In genomic region chr3:158152186-158152585, GRCh38 we compare ENCODE assay signal across 13 cellular contexts. TPM values are rescaled to one million over a fixed set of nuclear protein-coding genes. Genes with fewer than 3 reads are reported as not detected.
DNase-seq lines count a peak whose midpoint lies in the region; ATAC-seq, FAIRE-seq and TF ChIP-seq lines count a peak whose summit lies in the region.
"Had no signal": no experiment of that assay in that cellular context is flagged by ENCODE, and none has a peak within 500 bp of the region (broad histone marks: within the 10 kb centered on the region; RNA-seq: fewer than 3 reads in every experiment).

No MANE protein-coding gene starts in this region.

- H3K9ac ChIP-seq in astrocyte (ENCODE audit: low read length): no peak overlapping the region
- no peak overlapping the region for H3K9ac ChIP-seq in colonic mucosa (ENCODE audit: low read depth in 2 of 2, low read length in 2 of 2)

- TF ChIP-seq POLR2A in breast epithelium (IDR thresholded peaks at IDR 0.05): no peak

- no peaks in the 10 kb centered on the region for H4K20me1 ChIP-seq in astrocyte (ENCODE audit: insufficient read depth, low read length)

- no TSS peak for BruUV-seq in MCF 10A (replicated peaks; lab: Mats Ljungman, UMichigan)

- no peaks in the 10 kb centered on the region for H3K9me3 Mint-ChIP-seq in MCF 10A (ENCODE audit: unreplicated experiment)
- H3K9me3 Mint-ChIP-seq in astrocyte (ENCODE audit: unreplicated experiment): peaks cover 12% of the 10 kb centered on the region
- peaks cover 0 to 6% of the 10 kb centered on the region in 2 donors for H3K9me3 Mint-ChIP-seq in stimulated activated naive CD8-positive, alpha-beta T cell treated with anti-CD3 and anti-CD28 coated beads, Interleukin-15, amount 100 ng/mL, for 72 hours

- intact Hi-C loops in MCF 10A (cut with micrococcal nuclease): no loop called here
- intact Hi-C loops in breast epithelium (cut with DNase I; ENCODE audit: low total_unique reads): no loop called here
- intact Hi-C loops in colonic mucosa (cut with DNase I): no loop called here

- H3K27ac Mint-ChIP-seq in MCF 10A (ENCODE audit: low read depth, unreplicated experiment) (no peak overlapping the region), astrocyte (ENCODE audit: unreplicated experiment) (no peak overlapping the region)
- no peak overlapping the region for H3K27ac Mint-ChIP-seq in stimulated activated naive CD8-positive, alpha-beta T cell treated with anti-CD3 and anti-CD28 coated beads, Interleukin-15, amount 100 ng/mL, for 72 hours

- H3K36me3 ChIP-seq in breast epithelium (no peaks in the 10 kb centered on the region), astrocyte (ENCODE audit: insufficient read depth, low read length) (no peaks in the 10 kb centered on the region), SJCRH30 (no peaks in the 10 kb centered on the region), colonic mucosa (no peaks in the 10 kb centered on the region)
- H3K36me3 ChIP-seq: upper lobe of left lung had no signal

- FAIRE-seq in astrocyte (lab: Jason Lieb, UNC): peak; percentile 9

- ATAC-seq in HG02973 (IDR thresholded peaks at IDR 0.05; ENCODE audit: unreplicated experiment): peak; percentile 74
- peak; percentile 84 for ATAC-seq in stimulated activated naive CD8-positive, alpha-beta T cell treated with anti-CD3 and anti-CD28 coated beads, Interleukin-15, amount 100 ng/mL, for 72 hours
- ATAC-seq: esophagus mucosa had no signal

- H3K9me3 ChIP-seq in breast epithelium (no peaks in the 10 kb centered on the region), astrocyte (ENCODE audit: insufficient read depth, low read depth, low read length) (no peaks in the 10 kb centered on the region), SJCRH30 (replicated peaks) (no peaks in the 10 kb centered on the region), colonic mucosa (no peaks in the 10 kb centered on the region)
- H3K9me3 ChIP-seq: BE2C, upper lobe of left lung had no signal

- H3K4me1 Mint-ChIP-seq in MCF 10A (ENCODE audit: insufficient read depth, unreplicated experiment) (peaks cover 7% of the 10 kb centered on the region), astrocyte (ENCODE audit: low read depth, unreplicated experiment) (peaks cover 7% of the 10 kb centered on the region)
- H3K4me1 Mint-ChIP-seq in stimulated activated naive CD8-positive, alpha-beta T cell treated with anti-CD3 and anti-CD28 coated beads, Interleukin-15, amount 100 ng/mL, for 72 hours: peaks cover 6% of the 10 kb centered on the region

- H3K36me3 Mint-ChIP-seq in MCF 10A (ENCODE audit: insufficient read depth, unreplicated experiment) (peaks cover 3% of the 10 kb centered on the region), astrocyte (ENCODE audit: low read depth, unreplicated experiment) (peaks cover 11% of the 10 kb centered on the region)

- CTCF ChIA-PET in MCF 10A (lab: Yijun Ruan, JAX): interaction anchor here (0.6 to 1.4 kb wide), 3 partner anchors 13 to 534 kb away, joined by 3 to 4 read pairs (median 3); no protein-coding TSS in a partner anchor

- H3K4me1 ChIP-seq in breast epithelium (no peaks in the 10 kb centered on the region), astrocyte (ENCODE audit: insufficient read depth, low read length) (no peaks in the 10 kb centered on the region), SJCRH30 (no peaks in the 10 kb centered on the region), colonic mucosa (no peaks in the 10 kb centered on the region)
- H3K4me1 ChIP-seq: upper lobe of left lung had no signal

- H3K4me3 Mint-ChIP-seq in MCF 10A (ENCODE audit: unreplicated experiment) (no peak overlapping the region), astrocyte (ENCODE audit: unreplicated experiment) (no peak overlapping the region)
- H3K4me3 Mint-ChIP-seq in stimulated activated naive CD8-positive, alpha-beta T cell treated with anti-CD3 and anti-CD28 coated beads, Interleukin-15, amount 100 ng/mL, for 72 hours: no peak overlapping the region

- H3K4me2 ChIP-seq in astrocyte (ENCODE audit: low read length): no peak overlapping the region

- no peaks in the 10 kb centered on the region for H3K79me2 ChIP-seq in astrocyte (ENCODE audit: insufficient read depth, low read length)

- H3K27ac ChIP-seq in breast epithelium (no peak overlapping the region), astrocyte (ENCODE audit: low read depth, low read length) (no peak overlapping the region), SJCRH30 (no peak overlapping the region), colonic mucosa (no peak overlapping the region)
- H3K27ac ChIP-seq: upper lobe of left lung had no signal

- POLR2A ChIA-PET in MCF 10A (lab: Yijun Ruan, JAX): interaction anchor here (0.6 to 1.3 kb wide), 6 partner anchors 8 to 52 kb away, joined by 3 to 6 read pairs (median 3); partner anchors contain the start of genes RSRC1 and SHOX2

- H2AFZ ChIP-seq in astrocyte (ENCODE audit: low read depth, low read length): no peak overlapping the region

- H3K4me3 ChIP-seq in breast epithelium (no peak overlapping the region), astrocyte (ENCODE audit: insufficient read depth, low read depth, low read length) (no peak overlapping the region), SJCRH30 (no peak overlapping the region), colonic mucosa (no peak overlapping the region)
- H3K4me3 ChIP-seq: upper lobe of left lung had no signal

- peak; percentile 66 for DNase-seq in MCF 10A (ENCODE audit: unreplicated experiment)
- no peak for DNase-seq in breast epithelium (ENCODE audit: low spot score in 2 of 2)
- DNase-seq in astrocyte (ENCODE audit: low read depth): peak; percentile 64
- peak in 1 of 2 donors; percentile 10 for DNase-seq in stimulated activated naive CD8-positive, alpha-beta T cell treated with anti-CD3 and anti-CD28 coated beads, Interleukin-15, amount 100 ng/mL, for 72 hours
- DNase-seq in SJCRH30: no peak
- no peak for DNase-seq in colonic mucosa
- DNase-seq in GOT3 (lab: John Stamatoyannopoulos, UW): no peak
- DNase-seq: activated CD4-positive, CD25-positive, alpha-beta regulatory T cell; BE2C; MV-4-11; upper lobe of left lung had no signal

- no peaks in the 10 kb centered on the region for H3K27me3 Mint-ChIP-seq in MCF 10A (ENCODE audit: insufficient read depth, unreplicated experiment)
- H3K27me3 Mint-ChIP-seq in astrocyte (ENCODE audit: low read depth, unreplicated experiment): no peaks in the 10 kb centered on the region
- H3K27me3 Mint-ChIP-seq in stimulated activated naive CD8-positive, alpha-beta T cell treated with anti-CD3 and anti-CD28 coated beads, Interleukin-15, amount 100 ng/mL, for 72 hours: no peaks in the 10 kb centered on the region

- TF ChIP-seq CTCF in MCF 10A (IDR thresholded peaks at IDR 0.05; ENCODE audit: unreplicated experiment): no peak
- no peak for TF ChIP-seq CTCF in breast epithelium (IDR thresholded peaks at IDR 0.05)
- TF ChIP-seq CTCF in astrocyte (IDR thresholded peaks at IDR 0.05; ENCODE audit: insufficient read depth, low read depth, low read length): no peak
- no peak for TF ChIP-seq CTCF in colonic mucosa (IDR thresholded peaks at IDR 0.05)

- H3K27me3 ChIP-seq in breast epithelium (no peaks in the 10 kb centered on the region), astrocyte (ENCODE audit: insufficient read depth, low read length) (no peaks in the 10 kb centered on the region), SJCRH30 (no peaks in the 10 kb centered on the region), colonic mucosa (no peaks in the 10 kb centered on the region)
- H3K27me3 ChIP-seq: BE2C, upper lobe of left lung had no signal

RNA-seq across cellular contexts. Expression of gene RSRC1, which starts 42.3 kb away (rescaled TPM):
- total RNA-seq in MCF 10A (2022) (32.3 and 35.8 TPM in 2 replicates), breast epithelium (100 to 1,000 TPM in 1 of 3 donors, 10 to 100 TPM in 2; 53.1 to 101 (median 59.3) TPM), astrocyte (22.9 and 28.5 TPM in 2 replicates), colonic mucosa (10 to 100 TPM; 28.5 to 32.0 TPM)
- total RNA-seq in SJCRH30 (2014; rRNA removed; shearing (Covaris generic)): 49.6 and 57.2 TPM in 2 replicates

RNA-seq across cellular contexts. Expression of gene SHOX2, which starts 46.0 kb away (rescaled TPM):
- total RNA-seq in MCF 10A (2022): 2.6 and 3.1 TPM in 2 replicates
- 10 to 100 TPM in 1 of 3 donors, 1 to 10 TPM in 2; 3.0 to 10.5 (median 5.3) TPM for total RNA-seq in breast epithelium
- total RNA-seq in astrocyte: 0.25 and 0.34 TPM in 2 replicates
- total RNA-seq in SJCRH30 (2014; rRNA removed; shearing (Covaris generic)): 4.5 and 5.4 TPM in 2 replicates
- total RNA-seq in colonic mucosa: not detected
- total RNA-seq: esophagus mucosa had no signal

Comparison
In these comparisons a context has a peak if more than half of its experiments do, and no peak if none do; other contexts are left out.
1. DNase-seq: peak in MCF 10A (single experiment) and astrocyte (single experiment); none in breast epithelium (0 of 2), SJCRH30 (0 of 2), colonic mucosa (single experiment) and GOT3 (single experiment).